Comparison of ENCODE assay signal across 2 cellular contexts in genomic region chr11:104015649-104016415, GRCh38.
TF ChIP-seq lines count a peak whose summit lies in the region.

No MANE protein-coding gene starts in this region.

TF ChIP-seq in GM12878, 131 proteins besides CTCF, POLR2A, EP300 and RAD21 (continues in another document):
- TF ChIP-seq WRNIP1 (IDR thresholded peaks at IDR 0.05; ENCODE audit: borderline replicate concordance, low read depth, low read length) (no peak), ASH2L (IDR thresholded peaks at IDR 0.05; ENCODE audit: borderline replicate concordance, low read depth) (no peak), SUPT20H (IDR thresholded peaks at IDR 0.05; ENCODE audit: borderline replicate concordance, control insufficient read depth, low read depth, low read length) (no peak), NKRF (conservative IDR thresholded peaks at IDR 0.05) (no peak), ZBTB40 (IDR thresholded peaks at IDR 0.05; ENCODE audit: borderline replicate concordance) (no peak), CHD4 (IDR thresholded peaks at IDR 0.05) (no peak), SUZ12 (IDR thresholded peaks at IDR 0.05; ENCODE audit: unreplicated experiment) (no peak), RELB (IDR thresholded peaks at IDR 0.05; ENCODE audit: low read depth) (peak; percentile 50; the same call in 1 of the 2 replicates), YY1 (IDR thresholded peaks at IDR 0.05; ENCODE audit: low read depth, low read length) (no peak), MTA3 (IDR thresholded peaks at IDR 0.05; ENCODE audit: borderline replicate concordance, low read length) (no peak), JUNB (IDR thresholded peaks at IDR 0.05) (no peak), KLF5 (IDR thresholded peaks at IDR 0.05; ENCODE audit: partially characterized antibody) (no peak), CREB1 (IDR thresholded peaks at IDR 0.05; ENCODE audit: low read depth) (no peak), PRDM15 (CRISPR knock-in tag; IDR thresholded peaks at IDR 0.05) (no peak)

TF ChIP-seq in GM23338, 12 proteins besides CTCF, POLR2A, EP300 and RAD21:
- TF ChIP-seq ZNF462 (CRISPR knock-in tag; IDR thresholded peaks at IDR 0.05) (no peak), CREB1 (CRISPR knock-in tag; IDR thresholded peaks at IDR 0.05; ENCODE audit: low read depth) (no peak), REST (IDR thresholded peaks at IDR 0.05; ENCODE audit: unreplicated experiment) (no peak), NANOG (IDR thresholded peaks at IDR 0.05; ENCODE audit: borderline replicate concordance) (no peak), ZNF331 (CRISPR knock-in tag; IDR thresholded peaks at IDR 0.05; ENCODE audit: low read depth) (no peak), POLR2AphosphoS5 (IDR thresholded peaks at IDR 0.05; ENCODE audit: low read depth) (no peak), ETS1 (IDR thresholded peaks at IDR 0.05) (no peak), EZH2phosphoT487 (IDR thresholded peaks at IDR 0.05; ENCODE audit: unreplicated experiment) (no peak), EZH2 (IDR thresholded peaks at IDR 0.05; ENCODE audit: low read depth, unreplicated experiment) (no peak), STAT1 (IDR thresholded peaks at IDR 0.05; ENCODE audit: unreplicated experiment) (no peak), JUNB (IDR thresholded peaks at IDR 0.05; ENCODE audit: unreplicated experiment) (no peak), ZNF114 (CRISPR knock-in tag; IDR thresholded peaks at IDR 0.05) (no peak)
